In genomic region chr22:46673677-46674236, GRCh38 we compare ENCODE assay signal across 13 cellular contexts. TPM values are rescaled to one million over a fixed set of nuclear protein-coding genes. Genes with fewer than 3 reads are reported as not detected.
DNase-seq lines count a peak whose midpoint lies in the region.
"Had no signal": no experiment of that assay in that cellular context is flagged by ENCODE, and none has a peak within 500 bp of the region (broad histone marks: within the 10 kb centered on the region; RNA-seq: fewer than 3 reads in every experiment).

No MANE protein-coding gene starts in this region.

- H3K4me3 ChIP-seq in mesenchymal stem cell (ENCODE audit: insufficient read depth in 1 of 2, low read depth in 1 of 2, low read length in 2 of 2) (no peak overlapping the region), thymus (ENCODE audit: low read length) (peak overlapping the region; percentile 51)
- H3K4me3 ChIP-seq: ovary had no signal

- H3K36me3 ChIP-seq in mesenchymal stem cell (ENCODE audit: control insufficient read depth in 1 of 2, insufficient read depth in 2 of 2, low read depth in 1 of 2, low read length in 2 of 2) (peaks cover 30 to 79% of the 10 kb centered on the region in 2 experiments), thymus (ENCODE audit: control insufficient read depth, insufficient read depth) (peaks cover 35% of the 10 kb centered on the region)
- H3K36me3 ChIP-seq: ovary had no signal

- H3K79me1 ChIP-seq in mesenchymal stem cell (replicated peaks; ENCODE audit: low read length, poor library complexity, severe bottlenecking) = peaks cover 4% of the 10 kb centered on the region

- H2BK15ac ChIP-seq in mesenchymal stem cell (ENCODE audit: low read depth, poor library complexity, severe bottlenecking) = no peak overlapping the region

- H3K36me3 Mint-ChIP-seq in activated CD4-positive, alpha-beta memory T cell treated with anti-CD3 and anti-CD28 coated beads, Interleukin-2, amount 10 ng/mL, durations not matched to agents 7 days and 5 days (ENCODE audit: low read depth) = peaks cover 13% of the 10 kb centered on the region

- peak; percentile 76 for DNase-seq in activated effector memory CD4-positive, alpha-beta T cell treated with anti-CD3 and anti-CD28 coated beads, Interleukin-2, amount 50 U/mL, for 16 hours
- no peak for DNase-seq in activated effector memory CD4-positive, alpha-beta T cell treated with Interleukin-2 at 50 U/mL for 16 hours
- peak; percentile 27 for DNase-seq in activated CD4-positive, alpha-beta memory T cell treated with anti-CD3 and anti-CD28 coated beads, Interleukin-2, amount 10 ng/mL, durations not matched to agents 7 days and 5 days
- DNase-seq in mesenchymal stem cell = no peak
- DNase-seq in NCI-H748 (lab: John Stamatoyannopoulos, UW; ENCODE audit: unreplicated experiment) = no peak
- no peak for DNase-seq in NCI-H82 (lab: John Stamatoyannopoulos, UW)
- no peak for DNase-seq in posterior vena cava (ENCODE audit: low spot score)
- DNase-seq: islet precursor cell, NCI-H187 had no signal

- H3K18ac ChIP-seq in mesenchymal stem cell (ENCODE audit: low read depth in 1 of 2, low read length in 2 of 2) = no peak overlapping the region

- no peak overlapping the region for H3K23ac ChIP-seq in mesenchymal stem cell (ENCODE audit: low read length in 2 of 2)

- CTCF ChIA-PET in activated CD4-positive, alpha-beta memory T cell treated with anti-CD3 and anti-CD28 coated beads, Interleukin-2, amount 10 ng/mL, durations not matched to agents 7 days and 5 days (lab: Charles Lee) = interaction anchor here (2.1 kb wide), 1 partner anchor 110 kb away, joined by 13 read pairs; no protein-coding TSS in a partner anchor

- no peak overlapping the region for H3K4ac ChIP-seq in mesenchymal stem cell (ENCODE audit: low read depth in 1 of 2, low read length in 2 of 2)

- H3K14ac ChIP-seq in mesenchymal stem cell (ENCODE audit: low read length in 2 of 2) = no peak overlapping the region

- H3K4me3 Mint-ChIP-seq in activated CD4-positive, alpha-beta memory T cell treated with anti-CD3 and anti-CD28 coated beads, Interleukin-2, amount 10 ng/mL, durations not matched to agents 7 days and 5 days = peak overlapping the region; percentile 82
- H3K4me3 Mint-ChIP-seq: brain had no signal

- H3K4me1 ChIP-seq in mesenchymal stem cell (ENCODE audit: control insufficient read depth, insufficient read depth, low read depth, low read length) = peaks cover 14% of the 10 kb centered on the region
- peaks cover 26% of the 10 kb centered on the region for H3K4me1 ChIP-seq in thymus (ENCODE audit: control insufficient read depth, insufficient read depth, low read length)

- no peak overlapping the region for H2BK12ac ChIP-seq in mesenchymal stem cell (ENCODE audit: low read length in 2 of 2)

- H3K4me2 ChIP-seq in mesenchymal stem cell (ENCODE audit: low read length, poor library complexity, severe bottlenecking) = no peak overlapping the region

- H4K91ac ChIP-seq in mesenchymal stem cell (ENCODE audit: low read length) = peak overlapping the region; percentile 22

- H3K27ac Mint-ChIP-seq in activated CD4-positive, alpha-beta memory T cell treated with anti-CD3 and anti-CD28 coated beads, Interleukin-2, amount 10 ng/mL, durations not matched to agents 7 days and 5 days = peak overlapping the region; percentile 89
- H3K27ac Mint-ChIP-seq: brain had no signal

- H3K9me3 Mint-ChIP-seq in activated CD4-positive, alpha-beta memory T cell treated with anti-CD3 and anti-CD28 coated beads, Interleukin-2, amount 10 ng/mL, durations not matched to agents 7 days and 5 days = no peaks in the 10 kb centered on the region
- H3K9me3 Mint-ChIP-seq: brain had no signal

- H3K27ac ChIP-seq in mesenchymal stem cell (ENCODE audit: low read length, poor library complexity, severe bottlenecking) = no peak overlapping the region
- H3K27ac ChIP-seq in thymus (ENCODE audit: low read depth) = peak overlapping the region; percentile 90
- H3K27ac ChIP-seq: ovary, VCaP had no signal

- POLR2A ChIA-PET in activated CD4-positive, alpha-beta memory T cell treated with anti-CD3 and anti-CD28 coated beads, Interleukin-2, amount 10 ng/mL, durations not matched to agents 7 days and 5 days (lab: Charles Lee) = interaction anchor here (0.9 kb wide), 1 partner anchor 110 kb away, joined by 4 read pairs; no protein-coding TSS in a partner anchor

- intact Hi-C loops in posterior vena cava (cut with DNase I) = no loop called here

- no peaks in the 10 kb centered on the region for H3K27me3 Mint-ChIP-seq in activated CD4-positive, alpha-beta memory T cell treated with anti-CD3 and anti-CD28 coated beads, Interleukin-2, amount 10 ng/mL, durations not matched to agents 7 days and 5 days
- H3K27me3 Mint-ChIP-seq: brain had no signal

- no peak overlapping the region for H2BK120ac ChIP-seq in mesenchymal stem cell (ENCODE audit: low read depth, low read length)

- H3K9me3 ChIP-seq in mesenchymal stem cell (ENCODE audit: control insufficient read depth, low read length) (no peaks in the 10 kb centered on the region), thymus (ENCODE audit: control insufficient read depth) (no peaks in the 10 kb centered on the region)
- H3K9me3 ChIP-seq: ovary had no signal

- no peak overlapping the region for H2AK5ac ChIP-seq in mesenchymal stem cell (ENCODE audit: low read length, severe bottlenecking)

- 91% methylated on average over 32 of the region's 32 CpGs for WGBS in mesenchymal stem cell
- 74% methylated on average over 32 of the region's 32 CpGs for WGBS in thymus

- H3K9ac ChIP-seq in mesenchymal stem cell (ENCODE audit: low read length) = no peak overlapping the region

- H2AFZ ChIP-seq in mesenchymal stem cell (ENCODE audit: low read depth, low read length) = no peak overlapping the region

- H4K8ac ChIP-seq in mesenchymal stem cell (ENCODE audit: low read length) = no peak overlapping the region

- H3K4me1 Mint-ChIP-seq in activated CD4-positive, alpha-beta memory T cell treated with anti-CD3 and anti-CD28 coated beads, Interleukin-2, amount 10 ng/mL, durations not matched to agents 7 days and 5 days = peaks cover 27% of the 10 kb centered on the region
- H3K4me1 Mint-ChIP-seq: brain had no signal

- no peak overlapping the region for H2BK5ac ChIP-seq in mesenchymal stem cell (ENCODE audit: low read depth, low read length, poor library complexity, severe bottlenecking)

- H3K27me3 ChIP-seq in mesenchymal stem cell (ENCODE audit: control insufficient read depth in 1 of 2, insufficient read depth in 1 of 2, low read length in 2 of 2) (no peaks in the 10 kb centered on the region), thymus (ENCODE audit: control insufficient read depth, insufficient read depth) (no peaks in the 10 kb centered on the region)
- H3K27me3 ChIP-seq: ovary had no signal

RNA-seq across cellular contexts. Expression of gene GRAMD4, which starts 53.6 kb away (rescaled TPM):
- total RNA-seq in activated CD4-positive, alpha-beta memory T cell treated with anti-CD3 and anti-CD28 coated beads, Interleukin-2, amount 10 ng/mL, durations not matched to agents 7 days and 5 days = 10 to 100 TPM; 52.9 to 54.8 TPM
- polyA plus RNA-seq in mesenchymal stem cell (2013, experiment 1 of 2) = 5.1 TPM
- polyA plus RNA-seq in mesenchymal stem cell (2013, experiment 2 of 2) = 5.0 TPM
- polyA plus RNA-seq in thymus = 34.4 TPM
- 10 to 100 TPM; 15.9 to 18.6 TPM for total RNA-seq in posterior vena cava

Comparison
In these comparisons a context has a peak if more than half of its experiments do, and no peak if none do; other contexts are left out.
1. DNase-seq: peak in activated effector memory CD4-positive, alpha-beta T cell treated with anti-CD3 and anti-CD28 coated beads, Interleukin-2, amount 50 U/mL, for 16 hours (single experiment) and activated CD4-positive, alpha-beta memory T cell treated with anti-CD3 and anti-CD28 coated beads, Interleukin-2, amount 10 ng/mL, durations not matched to agents 7 days and 5 days (single experiment); none in activated effector memory CD4-positive, alpha-beta T cell treated with Interleukin-2 at 50 U/mL for 16 hours (single experiment), mesenchymal stem cell (single experiment), NCI-H748 (single experiment), NCI-H82 (single experiment) and posterior vena cava (single experiment).